In the genomic region with DNA sequence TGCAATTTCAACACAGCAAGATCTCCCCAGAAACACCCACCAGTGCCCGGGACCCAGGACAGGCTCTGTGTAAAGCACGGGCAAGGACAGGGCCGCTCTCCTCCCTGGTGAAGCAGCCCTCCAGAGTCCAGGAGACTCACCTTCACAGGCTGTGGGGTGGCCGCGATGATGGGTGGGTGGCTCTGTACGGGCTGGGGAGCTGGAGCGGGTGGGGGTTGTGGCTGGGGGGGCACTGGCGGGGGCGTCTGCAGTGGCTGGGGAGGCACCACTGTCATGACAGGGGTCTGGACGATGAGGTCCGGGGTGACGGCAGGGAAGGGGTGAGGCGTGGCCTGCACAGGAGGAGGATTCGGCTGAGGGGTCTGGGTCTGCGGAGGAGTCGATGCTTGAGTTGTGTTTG, we compare ENCODE assay signal across 13 cellular contexts. TPM values are rescaled to one million over a fixed set of nuclear protein-coding genes. Genes with fewer than 3 reads are reported as not detected.
A peak's percentile ranks its signal among the peaks of the same experiment; 100 is the strongest.
DNase-seq lines count a peak whose midpoint lies in the region; ATAC-seq and TF ChIP-seq lines count a peak whose summit lies in the region.
"Had no signal": no experiment of that assay in that cellular context is flagged by ENCODE, and none has a peak within 500 bp of the region (broad histone marks: within the 10 kb centered on the region; RNA-seq: fewer than 3 reads in every experiment).

No MANE protein-coding gene starts in this region.

- intact Hi-C loops in activated CD4-positive, alpha-beta T cell treated with anti-CD3 and anti-CD28 coated beads, Interleukin-2, amount 10 ng/mL, durations not matched to agents 24 days and 14 days (cut with micrococcal nuclease) = no loop called here
- intact Hi-C loops in colonic mucosa (cut with DNase I) (loop anchor here (10.0 kb wide), 2 partner anchors 110 to 290 kb away; a partner anchor contains a TSS), prostate gland (cut with DNase I) (loop anchor here (2.0 to 5.0 kb wide), 3 partner anchors 112 to 292 kb away; a partner anchor contains a TSS)

- no peak overlapping the region for H3K4me3 Mint-ChIP-seq in activated CD4-positive, alpha-beta T cell treated with anti-CD3 and anti-CD28 coated beads, Interleukin-2, amount 10 ng/mL, durations not matched to agents 7 days and 5 days
- H3K4me3 Mint-ChIP-seq in activated CD4-positive, alpha-beta T cell treated with anti-CD3 and anti-CD28 coated beads, Interleukin-2, amount 10 ng/mL, durations not matched to agents 24 days and 14 days = no peak overlapping the region
- H3K4me3 Mint-ChIP-seq in nephron = peak overlapping the region in 1 of 3 experiments; percentile 42
- H3K4me3 Mint-ChIP-seq: dendritic cell treated with granulocyte-macrophage colony-stimulating factor and Interleukin-4, amounts not matched to agents 40 ng/mL and 50 ng/mL, for 4 days had no signal

- POLR2A ChIA-PET in activated CD4-positive, alpha-beta T cell treated with anti-CD3 and anti-CD28 coated beads, Interleukin-2, amount 10 ng/mL, durations not matched to agents 7 days and 5 days (lab: Charles Lee) = no interaction called here

- peak overlapping the region; percentile 24 for H3K27ac ChIP-seq in colonic mucosa
- H3K27ac ChIP-seq in thymus (ENCODE audit: low read depth) = peak overlapping the region; percentile 68
- peak overlapping the region in 1 of 2 donors; percentile 29 for H3K27ac ChIP-seq in prostate gland

- no peak for ATAC-seq in HG02588 (IDR thresholded peaks at IDR 0.05; ENCODE audit: unreplicated experiment)

- H3K27me3 Mint-ChIP-seq in activated CD4-positive, alpha-beta T cell treated with anti-CD3 and anti-CD28 coated beads, Interleukin-2, amount 10 ng/mL, durations not matched to agents 7 days and 5 days = no peaks in the 10 kb centered on the region
- no peaks in the 10 kb centered on the region for H3K27me3 Mint-ChIP-seq in activated CD4-positive, alpha-beta T cell treated with anti-CD3 and anti-CD28 coated beads, Interleukin-2, amount 10 ng/mL, durations not matched to agents 24 days and 14 days
- no peaks in the 10 kb centered on the region for H3K27me3 Mint-ChIP-seq in nephron (ENCODE audit: low read depth)
- H3K27me3 Mint-ChIP-seq: dendritic cell treated with granulocyte-macrophage colony-stimulating factor and Interleukin-4, amounts not matched to agents 40 ng/mL and 50 ng/mL, for 4 days had no signal

- peaks cover 49% of the 10 kb centered on the region for H3K36me3 Mint-ChIP-seq in activated CD4-positive, alpha-beta T cell treated with anti-CD3 and anti-CD28 coated beads, Interleukin-2, amount 10 ng/mL, durations not matched to agents 7 days and 5 days (ENCODE audit: low read depth)
- H3K36me3 Mint-ChIP-seq in activated CD4-positive, alpha-beta T cell treated with anti-CD3 and anti-CD28 coated beads, Interleukin-2, amount 10 ng/mL, durations not matched to agents 24 days and 14 days (ENCODE audit: low read depth) = peaks cover 63% of the 10 kb centered on the region
- H3K36me3 Mint-ChIP-seq in nephron (ENCODE audit: low read depth) = peaks cover 68% of the 10 kb centered on the region

- H3K9me3 ChIP-seq in colonic mucosa (no peaks in the 10 kb centered on the region), thymus (ENCODE audit: control insufficient read depth) (no peaks in the 10 kb centered on the region), prostate gland (no peaks in the 10 kb centered on the region)

- no peaks in the 10 kb centered on the region for H3K27me3 ChIP-seq in colonic mucosa
- H3K27me3 ChIP-seq in thymus (ENCODE audit: control insufficient read depth, insufficient read depth) = no peaks in the 10 kb centered on the region
- H3K27me3 ChIP-seq in prostate gland (replicated peaks; ENCODE audit: insufficient read depth) = no peaks in the 10 kb centered on the region

- H3K4me1 Mint-ChIP-seq in activated CD4-positive, alpha-beta T cell treated with anti-CD3 and anti-CD28 coated beads, Interleukin-2, amount 10 ng/mL, durations not matched to agents 7 days and 5 days = peaks cover 1% of the 10 kb centered on the region
- peaks cover 2% of the 10 kb centered on the region for H3K4me1 Mint-ChIP-seq in activated CD4-positive, alpha-beta T cell treated with anti-CD3 and anti-CD28 coated beads, Interleukin-2, amount 10 ng/mL, durations not matched to agents 24 days and 14 days
- peaks cover 51% of the 10 kb centered on the region for H3K4me1 Mint-ChIP-seq in nephron

- H3K4me3 ChIP-seq in colonic mucosa (no peak overlapping the region), thymus (ENCODE audit: low read length) (no peak overlapping the region), prostate gland (no peak overlapping the region)

- H3K9me3 Mint-ChIP-seq in activated CD4-positive, alpha-beta T cell treated with anti-CD3 and anti-CD28 coated beads, Interleukin-2, amount 10 ng/mL, durations not matched to agents 7 days and 5 days = no peaks in the 10 kb centered on the region
- no peaks in the 10 kb centered on the region for H3K9me3 Mint-ChIP-seq in activated CD4-positive, alpha-beta T cell treated with anti-CD3 and anti-CD28 coated beads, Interleukin-2, amount 10 ng/mL, durations not matched to agents 24 days and 14 days
- no peaks in the 10 kb centered on the region for H3K9me3 Mint-ChIP-seq in nephron
- H3K9me3 Mint-ChIP-seq: dendritic cell treated with granulocyte-macrophage colony-stimulating factor and Interleukin-4, amounts not matched to agents 40 ng/mL and 50 ng/mL, for 4 days had no signal

- no peak overlapping the region for H3K9ac ChIP-seq in colonic mucosa (ENCODE audit: low read depth in 2 of 2, low read length in 2 of 2)

- DNase-seq in activated CD4-positive, alpha-beta T cell treated with anti-CD3 and anti-CD28 coated beads, Interleukin-2, amount 10 ng/mL, durations not matched to agents 7 days and 5 days = no peak
- no peak for DNase-seq in activated CD4-positive, alpha-beta T cell treated with anti-CD3 and anti-CD28 coated beads, Interleukin-2, amount 10 ng/mL, durations not matched to agents 24 days and 14 days
- no peak for DNase-seq in colonic mucosa
- DNase-seq in COLO829 (ENCODE audit: low spot score) = no peak
- DNase-seq in prostate gland (ENCODE audit: low spot score) = no peak
- DNase-seq: activated CD4-positive, alpha-beta T cell treated with anti-CD3 and anti-CD28 coated beads for 4 hours; activated gamma-delta T cell treated with Interleukin-2 at 50 U/mL for 16 hours; Calu3 had no signal

- peak overlapping the region; percentile 42 for H3K27ac Mint-ChIP-seq in activated CD4-positive, alpha-beta T cell treated with anti-CD3 and anti-CD28 coated beads, Interleukin-2, amount 10 ng/mL, durations not matched to agents 7 days and 5 days
- H3K27ac Mint-ChIP-seq in activated CD4-positive, alpha-beta T cell treated with anti-CD3 and anti-CD28 coated beads, Interleukin-2, amount 10 ng/mL, durations not matched to agents 24 days and 14 days = no peak overlapping the region
- peak overlapping the region; percentile 62 to 92 (median 80) for H3K27ac Mint-ChIP-seq in nephron
- H3K27ac Mint-ChIP-seq: dendritic cell treated with granulocyte-macrophage colony-stimulating factor and Interleukin-4, amounts not matched to agents 40 ng/mL and 50 ng/mL, for 4 days had no signal

- H3K4me1 ChIP-seq in colonic mucosa (no peaks in the 10 kb centered on the region), thymus (ENCODE audit: control insufficient read depth, insufficient read depth, low read length) (no peaks in the 10 kb centered on the region), prostate gland (replicated peaks) (peaks cover 21% of the 10 kb centered on the region)

- WGBS in thymus = 97% methylated on average over 16 of the region's 16 CpGs
- WGBS in prostate gland = 80% methylated on average over 16 of the region's 16 CpGs

- peaks cover 11% of the 10 kb centered on the region for H3K36me3 ChIP-seq in colonic mucosa
- peaks cover 90% of the 10 kb centered on the region for H3K36me3 ChIP-seq in thymus (ENCODE audit: control insufficient read depth, insufficient read depth)
- peaks cover 7 to 14% of the 10 kb centered on the region in 2 donors for H3K36me3 ChIP-seq in prostate gland

- CTCF ChIA-PET in activated CD4-positive, alpha-beta T cell treated with anti-CD3 and anti-CD28 coated beads, Interleukin-2, amount 10 ng/mL, durations not matched to agents 7 days and 5 days (lab: Charles Lee) = interaction anchor here (1.0 kb wide), 1 partner anchor 17 kb away, joined by 3 read pairs; no protein-coding TSS in a partner anchor

- TF ChIP-seq CTCF in colonic mucosa (IDR thresholded peaks at IDR 0.05) (no peak), nephron (IDR thresholded peaks at IDR 0.05; ENCODE audit: unreplicated experiment in 3 of 3) (no peak), prostate gland (IDR thresholded peaks at IDR 0.05) (no peak)

- TF ChIP-seq POLR2A in prostate gland (IDR thresholded peaks at IDR 0.05) = no peak

RNA-seq across cellular contexts. Expression of a gene that starts 33.0 kb away (rescaled TPM):
- total RNA-seq in activated CD4-positive, alpha-beta T cell treated with anti-CD3 and anti-CD28 coated beads, Interleukin-2, amount 10 ng/mL, durations not matched to agents 7 days and 5 days = under 1 TPM; 0.32 to 0.42 TPM
- total RNA-seq in activated CD4-positive, alpha-beta T cell treated with anti-CD3 and anti-CD28 coated beads, Interleukin-2, amount 10 ng/mL, durations not matched to agents 24 days and 14 days = 0.09 and 0.16 TPM in 2 replicates
- total RNA-seq in colonic mucosa = under 1 TPM; 0.53 to 0.82 TPM
- polyA plus RNA-seq in thymus = 4.8 TPM
- 1 to 10 TPM; 1.4 to 1.6 TPM for total RNA-seq in prostate gland
- total RNA-seq: A172 had no signal
